ENCODE assay signal across 16 cellular contexts in genomic region chr7:92557808-92558362, GRCh38.
"Had no signal": no experiment of that assay in that cellular context is flagged by ENCODE, and none has a peak within 500 bp of the region (broad histone marks: within the 10 kb centered on the region; RNA-seq: fewer than 3 reads in every experiment).

No MANE protein-coding gene starts in this region.

- ATAC-seq: activated CD4-positive, CD25-positive, alpha-beta regulatory T cell treated with anti-CD3 and anti-CD28 coated beads, Interleukin-2, amount 50 U/mL, for 24 hours; activated CD8-positive, alpha-beta T cell treated with anti-CD3 and anti-CD28 coated beads, Interleukin-2, amount 10 ng/mL, durations not matched to agents 7 days and 5 days; esophagus mucosa; naive thymus-derived CD8-positive, alpha-beta T cell; pancreas; sciatic nerve had no signal

- H3K4me3 Mint-ChIP-seq: activated CD4-positive, alpha-beta T cell treated with anti-CD3 and anti-CD28 coated beads, Interleukin-2, amount 10 ng/mL, durations not matched to agents 7 days and 5 days; activated CD8-positive, alpha-beta T cell treated with anti-CD3 and anti-CD28 coated beads, Interleukin-2, amount 10 ng/mL, durations not matched to agents 7 days and 5 days; activated T-cell treated with anti-CD3 and anti-CD28 coated beads, Interleukin-2, amount 50 U/mL, for 24 hours; naive thymus-derived CD8-positive, alpha-beta T cell had no signal

- H3K4me1 Mint-ChIP-seq: activated CD4-positive, alpha-beta T cell treated with anti-CD3 and anti-CD28 coated beads, Interleukin-2, amount 10 ng/mL, durations not matched to agents 7 days and 5 days had no signal

- H3K36me3 ChIP-seq: pancreas, uterus had no signal

- H3K4me3 ChIP-seq: pancreas, smooth muscle cell, tibial nerve, uterus had no signal

- H3K27ac Mint-ChIP-seq: activated CD4-positive, alpha-beta T cell treated with anti-CD3 and anti-CD28 coated beads, Interleukin-2, amount 10 ng/mL, durations not matched to agents 7 days and 5 days; activated CD8-positive, alpha-beta T cell treated with anti-CD3 and anti-CD28 coated beads, Interleukin-2, amount 10 ng/mL, durations not matched to agents 7 days and 5 days had no signal

- H3K4me2 ChIP-seq: smooth muscle cell had no signal

- H3K4me1 ChIP-seq: pancreas, tibial nerve, uterus had no signal

- H3K27me3 ChIP-seq: neutrophil, pancreas, tibial nerve, uterus had no signal

- H3K9me3 ChIP-seq: neutrophil, pancreas, tibial nerve, uterus had no signal

- H3K27me3 Mint-ChIP-seq: activated T-cell treated with anti-CD3 and anti-CD28 coated beads, Interleukin-2, amount 50 U/mL, for 24 hours; naive thymus-derived CD8-positive, alpha-beta T cell had no signal

- H3K27ac ChIP-seq: neutrophil, pancreas, tibial nerve, uterus had no signal

- FAIRE-seq: pancreas had no signal

- DNase-seq: activated CD4-positive, alpha-beta T cell treated with anti-CD3 and anti-CD28 coated beads, Interleukin-2, amount 10 ng/mL, durations not matched to agents 7 days and 5 days; activated CD8-positive, alpha-beta T cell treated with anti-CD3 and anti-CD28 coated beads, Interleukin-2, amount 10 ng/mL, durations not matched to agents 7 days and 5 days; activated T-cell treated with anti-CD3 and anti-CD28 coated beads, Interleukin-2, amount 50 U/mL, for 24 hours; anterior cingulate cortex; cortex of kidney; naive thymus-derived CD8-positive, alpha-beta T cell; pancreas; stimulated activated CD4-positive, alpha-beta T cell treated with anti-CD3 and anti-CD28 coated beads, Interleukin-4, amount 100 ng/mL, for 4 hours; stimulated activated naive CD4-positive, alpha-beta T cell treated with Interleukin-2 at 50 U/mL for 16 hours; uterus had no signal

- H3K9me3 Mint-ChIP-seq: activated CD4-positive, alpha-beta T cell treated with anti-CD3 and anti-CD28 coated beads, Interleukin-2, amount 10 ng/mL, durations not matched to agents 7 days and 5 days; activated T-cell treated with anti-CD3 and anti-CD28 coated beads, Interleukin-2, amount 50 U/mL, for 24 hours; naive thymus-derived CD8-positive, alpha-beta T cell had no signal
